31 cellular contexts compared by ENCODE assay signal in the genomic region with DNA sequence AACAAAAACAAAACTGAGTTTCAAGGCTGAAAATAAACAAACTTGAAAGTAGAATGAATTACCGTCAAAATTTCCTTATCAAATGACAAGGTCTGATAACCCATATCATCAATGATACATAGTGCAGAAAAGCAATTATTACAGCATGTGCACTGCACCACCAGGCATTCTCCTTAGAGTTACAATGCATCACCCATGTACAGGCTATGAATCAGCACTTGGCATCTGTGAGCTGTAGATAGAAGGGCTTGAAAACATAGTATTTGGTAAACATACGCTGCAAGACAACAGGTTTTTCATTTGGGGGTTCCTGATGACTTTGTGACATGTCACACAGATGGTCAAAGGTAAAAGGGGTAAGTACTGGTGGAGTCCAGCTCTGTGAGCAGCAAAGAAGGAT.
DNase-seq lines count a peak whose midpoint lies in the region; ATAC-seq lines count a peak whose summit lies in the region.
"Had no signal": no experiment of that assay in that cellular context is flagged by ENCODE, and none has a peak within 500 bp of the region (broad histone marks: within the 10 kb centered on the region; RNA-seq: fewer than 3 reads in every experiment).

No MANE protein-coding gene starts in this region.

- ATAC-seq in right cardiac atrium (peak; percentile 16 to 29), Right ventricle myocardium inferior (no peak), T-helper 17 cell (no peak)
- ATAC-seq: A549; GM23338; left lung; stimulated activated naive CD8-positive, alpha-beta T cell treated with anti-CD3 and anti-CD28 coated beads, Interleukin-15, Interleukin-2, amounts not matched to agents 100 U/mL and 50 U/mL, for 24 hours had no signal

- no peaks in the 10 kb centered on the region for H3K27me3 ChIP-seq in right cardiac atrium (ENCODE audit: control insufficient read depth, insufficient read depth)
- H3K27me3 ChIP-seq in adipocyte (replicated peaks; ENCODE audit: control insufficient read depth, insufficient read depth, low read length): no peaks in the 10 kb centered on the region
- H3K27me3 ChIP-seq: BE2C, colonic mucosa, left lung had no signal

- H3K4me1 ChIP-seq in right cardiac atrium (ENCODE audit: control insufficient read depth, insufficient read depth, low read length): peaks cover 3% of the 10 kb centered on the region
- H3K4me1 ChIP-seq in adipocyte (ENCODE audit: control insufficient read depth, insufficient read depth, low read length): peaks cover 14% of the 10 kb centered on the region
- H3K4me1 ChIP-seq: A549, BE2C, colonic mucosa, left lung, prostate gland had no signal

- no peak overlapping the region for H3K4me3 Mint-ChIP-seq in activated T-helper 2 cell treated with anti-CD3 and anti-CD28 coated beads, Interferon-gamma antibody, Interleukin-2, Interleukin-4, amounts not matched to agents 10 μg/mL and 5 μg/mL and 100 μg/mL, durations not matched to agents 14 hours and 24 hours and 36 hours (ENCODE audit: low read depth)
- H3K4me3 Mint-ChIP-seq in T-helper 17 cell: no peak overlapping the region
- H3K4me3 Mint-ChIP-seq: GM23338; immature natural killer cell; T-helper 2 cell treated with Interferon-gamma antibody and Interleukin-4, amounts not matched to agents 5 μg/mL and 100 μg/mL, for 36 hours had no signal

- H3K36me3 ChIP-seq in adipocyte (ENCODE audit: control insufficient read depth, insufficient read depth, low read length, severe bottlenecking): no peaks in the 10 kb centered on the region
- H3K36me3 ChIP-seq: BE2C, colonic mucosa, left lung, prostate gland, thoracic aorta, WERI-Rb-1 had no signal

- WGBS in right cardiac atrium: 44% methylated on average over 2 of the region's 2 CpGs

- no peaks in the 10 kb centered on the region for H3K36me3 Mint-ChIP-seq in activated T-helper 2 cell treated with anti-CD3 and anti-CD28 coated beads, Interferon-gamma antibody, Interleukin-2, Interleukin-4, amounts not matched to agents 10 μg/mL and 5 μg/mL and 100 μg/mL, durations not matched to agents 14 hours and 24 hours and 36 hours (ENCODE audit: low read depth)
- peaks cover 7% of the 10 kb centered on the region for H3K36me3 Mint-ChIP-seq in T-helper 17 cell (ENCODE audit: low read depth)

- H3K9me3 ChIP-seq in right cardiac atrium (ENCODE audit: control insufficient read depth, low read length): no peaks in the 10 kb centered on the region
- no peaks in the 10 kb centered on the region for H3K9me3 ChIP-seq in adipocyte (ENCODE audit: control insufficient read depth, low read length)
- peaks cover 6% of the 10 kb centered on the region for H3K9me3 ChIP-seq in T-helper 17 cell (ENCODE audit: control insufficient read depth, low read length, poor library complexity, severe bottlenecking)
- H3K9me3 ChIP-seq: A549, BE2C, colonic mucosa, prostate gland, thoracic aorta had no signal

- H3K27me3 Mint-ChIP-seq in activated T-helper 2 cell treated with anti-CD3 and anti-CD28 coated beads, Interferon-gamma antibody, Interleukin-2, Interleukin-4, amounts not matched to agents 10 μg/mL and 5 μg/mL and 100 μg/mL, durations not matched to agents 14 hours and 24 hours and 36 hours (ENCODE audit: low read depth): peaks cover 2% of the 10 kb centered on the region
- no peaks in the 10 kb centered on the region for H3K27me3 Mint-ChIP-seq in T-helper 17 cell

- no peak overlapping the region for H3K9ac ChIP-seq in adipocyte (ENCODE audit: low read length)

- H3K9me3 Mint-ChIP-seq in activated T-helper 2 cell treated with anti-CD3 and anti-CD28 coated beads, Interferon-gamma antibody, Interleukin-2, Interleukin-4, amounts not matched to agents 10 μg/mL and 5 μg/mL and 100 μg/mL, durations not matched to agents 14 hours and 24 hours and 36 hours: no peaks in the 10 kb centered on the region

- H3K4me1 Mint-ChIP-seq in activated T-helper 2 cell treated with anti-CD3 and anti-CD28 coated beads, Interferon-gamma antibody, Interleukin-2, Interleukin-4, amounts not matched to agents 10 μg/mL and 5 μg/mL and 100 μg/mL, durations not matched to agents 14 hours and 24 hours and 36 hours (ENCODE audit: low read depth): no peaks in the 10 kb centered on the region
- H3K4me1 Mint-ChIP-seq in T-helper 17 cell: no peaks in the 10 kb centered on the region
- H3K4me1 Mint-ChIP-seq: immature natural killer cell had no signal

- no peak for DNase-seq in right cardiac atrium
- no peak for DNase-seq in Right ventricle myocardium inferior (ENCODE audit: missing footprints)
- peak; percentile 31 for DNase-seq in adipocyte (ENCODE audit: low read depth)
- peak; percentile 25 for DNase-seq in fibroblast of peridontal ligament (ENCODE audit: extremely low read depth)
- DNase-seq in A172 (ENCODE audit: low spot score): no peak
- DNase-seq in activated T-helper 2 cell treated with anti-CD3 and anti-CD28 coated beads, Interferon-gamma antibody, Interleukin-2, Interleukin-4, amounts not matched to agents 10 μg/mL and 5 μg/mL and 100 μg/mL, durations not matched to agents 14 hours and 24 hours and 36 hours (ENCODE audit: low spot score): no peak
- DNase-seq in T-helper 17 cell: no peak
- no peak for DNase-seq in HT-29 (ENCODE audit: low spot score)
- DNase-seq: activated CD4-positive, alpha-beta T cell treated with anti-CD3 and anti-CD28 coated beads for 48 hours; activated CD8-positive, alpha-beta memory T cell treated with anti-CD3 and anti-CD28 coated beads for 24 hours; BE2C; colonic mucosa; DMS53; effector CD8-positive, alpha-beta T cell; erythroblast; GDM1; hypothalamus; immature natural killer cell; left lung; mesendoderm; NCI-H1105; NCI-H1930; NCI-H69; stimulated activated naive CD8-positive, alpha-beta T cell treated with anti-CD3 and anti-CD28 coated beads, Interleukin-15, Interleukin-2, amounts not matched to agents 100 U/mL and 50 U/mL, for 24 hours; WERI-Rb-1 had no signal

- intact Hi-C loops in right cardiac atrium (cut with DNase I): no loop called here
- intact Hi-C loops in Right ventricle myocardium inferior (cut with DNase I): no loop called here
- intact Hi-C loops in activated T-helper 2 cell treated with anti-CD3 and anti-CD28 coated beads, Interferon-gamma antibody, Interleukin-2, Interleukin-4, amounts not matched to agents 10 μg/mL and 5 μg/mL and 100 μg/mL, durations not matched to agents 14 hours and 24 hours and 36 hours (cut with micrococcal nuclease): no loop called here

- H3K27ac Mint-ChIP-seq in activated T-helper 2 cell treated with anti-CD3 and anti-CD28 coated beads, Interferon-gamma antibody, Interleukin-2, Interleukin-4, amounts not matched to agents 10 μg/mL and 5 μg/mL and 100 μg/mL, durations not matched to agents 14 hours and 24 hours and 36 hours: no peak overlapping the region
- no peak overlapping the region for H3K27ac Mint-ChIP-seq in T-helper 17 cell
- H3K27ac Mint-ChIP-seq: GM23338; immature natural killer cell; T-helper 2 cell treated with Interferon-gamma antibody and Interleukin-4, amounts not matched to agents 5 μg/mL and 100 μg/mL, for 36 hours had no signal

- no peak overlapping the region for H3K27ac ChIP-seq in right cardiac atrium (ENCODE audit: low read length)
- H3K27ac ChIP-seq: A549, colonic mucosa, left lung, prostate gland, RWPE1, thoracic aorta, WERI-Rb-1 had no signal

- H3K4me3 ChIP-seq in right cardiac atrium (ENCODE audit: low read length) (no peak overlapping the region), adipocyte (ENCODE audit: low read length) (no peak overlapping the region)
- H3K4me3 ChIP-seq: A549, colonic mucosa, GM23338, left lung, prostate gland, thoracic aorta had no signal

Comparison
In these comparisons a context has a peak if more than half of its experiments do, and no peak if none do; other contexts are left out.
1. ATAC-seq: peak in right cardiac atrium (2 of 2); none in Right ventricle myocardium inferior (single experiment) and T-helper 17 cell (single experiment).
2. DNase-seq: peak in adipocyte (single experiment) and fibroblast of peridontal ligament (single experiment); none in right cardiac atrium (0 of 3), Right ventricle myocardium inferior (single experiment), A172 (single experiment), activated T-helper 2 cell treated with anti-CD3 and anti-CD28 coated beads, Interferon-gamma antibody, Interleukin-2, Interleukin-4, amounts not matched to agents 10 μg/mL and 5 μg/mL and 100 μg/mL, durations not matched to agents 14 hours and 24 hours and 36 hours (single experiment), T-helper 17 cell (0 of 3) and HT-29 (single experiment).